In genomic region chr17:45394913-45395568, GRCh38 we compare ENCODE assay signal across 1 cellular context.
TF ChIP-seq lines count a peak whose summit lies in the region.

No MANE protein-coding gene starts in this region.

TF ChIP-seq in K562, 482 proteins besides CTCF, POLR2A, EP300 and RAD21 (continued from another document):
- peak; percentile 11 to 44; a peak in 1 of 4 replicates for TF ChIP-seq MLLT1 (IDR thresholded peaks at IDR 0.05)
- no peak for TF ChIP-seq HNRNPL (IDR thresholded peaks at IDR 0.05; ENCODE audit: low read depth, low read length)
- TF ChIP-seq MECOM (CRISPR knock-in tag; IDR thresholded peaks at IDR 0.05), result no peak
